ENCODE assay signal across 1 cellular context in genomic region chr16:51243836-51244483, GRCh38.
A peak's percentile ranks its signal among the peaks of the same experiment; 100 is the strongest.
TF ChIP-seq lines count a peak whose summit lies in the region.

No MANE protein-coding gene starts in this region.

TF ChIP-seq in HepG2, 621 proteins besides CTCF, POLR2A, EP300 and RAD21 (continued from another document and continues in another):
- TF ChIP-seq ZNF646 (CRISPR knock-in tag; IDR thresholded peaks at IDR 0.05) (no peak), NFKBIZ (CRISPR knock-in tag; IDR thresholded peaks at IDR 0.05) (peak; percentile 85; the same call in 1 of the 2 replicates), ZNF639 (CRISPR knock-in tag; conservative IDR thresholded peaks at IDR 0.05) (0 out of 2 replicates have a peak, but pooled peaks have one; percentile 40), ARNT (IDR thresholded peaks at IDR 0.05) (no peak), SALL2 (CRISPR knock-in tag; IDR thresholded peaks at IDR 0.05) (0 out of 2 replicates have a peak, but pooled peaks have one; percentile 33), ZNF557 (CRISPR knock-in tag; IDR thresholded peaks at IDR 0.05) (no peak), ZNF280D (CRISPR knock-in tag; IDR thresholded peaks at IDR 0.05) (no peak), SAFB2 (CRISPR knock-in tag; IDR thresholded peaks at IDR 0.05; ENCODE audit: borderline replicate concordance, low read depth) (no peak), STAG1 (CRISPR knock-in tag; IDR thresholded peaks at IDR 0.05) (peak; percentile 20; the same call in 1 of the 2 replicates), YEATS4 (CRISPR knock-in tag; IDR thresholded peaks at IDR 0.05; ENCODE audit: borderline replicate concordance) (no peak), ZNF605 (CRISPR knock-in tag; IDR thresholded peaks at IDR 0.05) (peak; percentile 54; the same call in 1 of the 2 replicates), FOXP1 (IDR thresholded peaks at IDR 0.05) (no peak), FOXP1 (CRISPR knock-in tag; IDR thresholded peaks at IDR 0.05) (peak; percentile 77), HNRNPL (IDR thresholded peaks at IDR 0.05; ENCODE audit: low read depth, low read length) (no peak), NFE2L2 (IDR thresholded peaks at IDR 0.05; ENCODE audit: low read length) (no peak), MIER2 (CRISPR knock-in tag; IDR thresholded peaks at IDR 0.05) (no peak), MTA1 (CRISPR knock-in tag; IDR thresholded peaks at IDR 0.05; ENCODE audit: borderline replicate concordance) (no peak), YY1 (IDR thresholded peaks at IDR 0.05; ENCODE audit: insufficient read depth, insufficient replicate concordance, low read depth, low read length) (no peak), ZNF883 (CRISPR knock-in tag; IDR thresholded peaks at IDR 0.05; ENCODE audit: not compliant biosample characterization) (peak; percentile 35), ZNF235 (CRISPR knock-in tag; IDR thresholded peaks at IDR 0.05; ENCODE audit: borderline replicate concordance) (no peak), PLRG1 (conservative IDR thresholded peaks at IDR 0.05) (no peak), ZXDC (CRISPR knock-in tag; IDR thresholded peaks at IDR 0.05) (no peak), POLR2G (IDR thresholded peaks at IDR 0.05; ENCODE audit: low read depth, low read length) (no peak), ATAD3A (CRISPR knock-in tag; IDR thresholded peaks at IDR 0.05) (no peak), MXD3 (CRISPR knock-in tag; IDR thresholded peaks at IDR 0.05) (no peak), CCAR2 (optimal IDR thresholded peaks at IDR 0.05; ENCODE audit: low read depth, low read length) (no peak), CHD2 (IDR thresholded peaks at IDR 0.05; ENCODE audit: low read depth, low read length) (no peak), ZKSCAN8 (CRISPR knock-in tag; IDR thresholded peaks at IDR 0.05; ENCODE audit: borderline replicate concordance) (peak; percentile 67; the same call in 1 of the 2 replicates), CC2D1A (CRISPR knock-in tag; IDR thresholded peaks at IDR 0.05) (no peak), NCOA5 (CRISPR knock-in tag; IDR thresholded peaks at IDR 0.05) (no peak), DZIP1 (CRISPR knock-in tag; IDR thresholded peaks at IDR 0.05) (no peak), NFIC (IDR thresholded peaks at IDR 0.05; ENCODE audit: low read length) (peak; percentile 78; the same call in 1 of the 2 replicates), AGO1 (IDR thresholded peaks at IDR 0.05; ENCODE audit: low read depth, low read length, poor library complexity, severe bottlenecking) (no peak), HIC2 (CRISPR knock-in tag; IDR thresholded peaks at IDR 0.05; ENCODE audit: low read depth) (no peak), CCDC6 (CRISPR knock-in tag; IDR thresholded peaks at IDR 0.05) (no peak), MIER3 (CRISPR knock-in tag; IDR thresholded peaks at IDR 0.05; ENCODE audit: borderline replicate concordance) (0 out of 2 replicates have a peak, but pooled peaks have one; percentile 33)
- TF ChIP-seq, protein P1, sequence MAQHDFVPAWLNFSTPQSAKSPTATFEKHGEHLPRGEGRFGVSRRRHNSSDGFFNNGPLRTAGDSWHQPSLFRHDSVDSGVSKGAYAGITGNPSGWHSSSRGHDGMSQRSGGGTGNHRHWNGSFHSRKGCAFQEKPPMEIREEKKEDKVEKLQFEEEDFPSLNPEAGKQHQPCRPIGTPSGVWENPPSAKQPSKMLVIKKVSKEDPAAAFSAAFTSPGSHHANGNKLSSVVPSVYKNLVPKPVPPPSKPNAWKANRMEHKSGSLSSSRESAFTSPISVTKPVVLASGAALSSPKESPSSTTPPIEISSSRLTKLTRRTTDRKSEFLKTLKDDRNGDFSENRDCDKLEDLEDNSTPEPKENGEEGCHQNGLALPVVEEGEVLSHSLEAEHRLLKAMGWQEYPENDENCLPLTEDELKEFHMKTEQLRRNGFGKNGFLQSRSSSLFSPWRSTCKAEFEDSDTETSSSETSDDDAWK (CRISPR knock-in tag; IDR thresholded peaks at IDR 0.05): no peak
- TF ChIP-seq, protein P2, sequence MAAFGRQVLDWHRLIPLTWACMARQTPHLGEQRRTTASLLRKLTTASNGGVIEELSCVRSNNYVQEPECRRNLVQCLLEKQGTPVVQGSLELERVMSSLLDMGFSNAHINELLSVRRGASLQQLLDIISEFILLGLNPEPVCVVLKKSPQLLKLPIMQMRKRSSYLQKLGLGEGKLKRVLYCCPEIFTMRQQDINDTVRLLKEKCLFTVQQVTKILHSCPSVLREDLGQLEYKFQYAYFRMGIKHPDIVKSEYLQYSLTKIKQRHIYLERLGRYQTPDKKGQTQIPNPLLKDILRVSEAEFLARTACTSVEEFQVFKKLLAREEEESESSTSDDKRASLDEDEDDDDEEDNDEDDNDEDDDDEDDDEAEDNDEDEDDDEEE (CRISPR knock-in tag; IDR thresholded peaks at IDR 0.05): 0 out of 2 replicates have a peak, but pooled peaks have one; percentile 34
- TF ChIP-seq, protein P3, sequence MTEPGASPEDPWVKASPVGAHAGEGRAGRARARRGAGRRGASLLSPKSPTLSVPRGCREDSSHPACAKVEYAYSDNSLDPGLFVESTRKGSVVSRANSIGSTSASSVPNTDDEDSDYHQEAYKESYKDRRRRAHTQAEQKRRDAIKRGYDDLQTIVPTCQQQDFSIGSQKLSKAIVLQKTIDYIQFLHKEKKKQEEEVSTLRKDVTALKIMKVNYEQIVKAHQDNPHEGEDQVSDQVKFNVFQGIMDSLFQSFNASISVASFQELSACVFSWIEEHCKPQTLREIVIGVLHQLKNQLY (CRISPR knock-in tag; IDR thresholded peaks at IDR 0.05): no peak
